8 cellular contexts compared by ENCODE assay signal in genomic region chr9:86413966-86414880, GRCh38.
DNase-seq lines count a peak whose midpoint lies in the region; FAIRE-seq and TF ChIP-seq lines count a peak whose summit lies in the region.

No MANE protein-coding gene starts in this region.

- no peaks in the 10 kb centered on the region for H3K9me3 Mint-ChIP-seq in neural crest cell
- H3K9me3 Mint-ChIP-seq in activated CD4-positive, alpha-beta memory T cell treated with anti-CD3 and anti-CD28 coated beads, Interleukin-2, amount 10 ng/mL, durations not matched to agents 7 days and 5 days, result no peaks in the 10 kb centered on the region

- CTCF ChIA-PET in activated CD4-positive, alpha-beta memory T cell treated with anti-CD3 and anti-CD28 coated beads, Interleukin-2, amount 10 ng/mL, durations not matched to agents 7 days and 5 days (lab: Charles Lee), result interaction anchor here (0.5 to 2.8 kb wide), 7 partner anchors 9 to 911 kb away, joined by 3 to 13 read pairs (median 3); no protein-coding TSS in a partner anchor

- no peak overlapping the region for H3K27ac Mint-ChIP-seq in neural crest cell (ENCODE audit: unreplicated experiment)
- no peak overlapping the region for H3K27ac Mint-ChIP-seq in activated CD4-positive, alpha-beta memory T cell treated with anti-CD3 and anti-CD28 coated beads, Interleukin-2, amount 10 ng/mL, durations not matched to agents 7 days and 5 days

- H3K27me3 Mint-ChIP-seq in neural crest cell (ENCODE audit: low read depth), result no peaks in the 10 kb centered on the region
- peaks cover 9% of the 10 kb centered on the region for H3K27me3 Mint-ChIP-seq in activated CD4-positive, alpha-beta memory T cell treated with anti-CD3 and anti-CD28 coated beads, Interleukin-2, amount 10 ng/mL, durations not matched to agents 7 days and 5 days

- peaks cover 4% of the 10 kb centered on the region for H3K4me1 Mint-ChIP-seq in neural crest cell
- H3K4me1 Mint-ChIP-seq in activated CD4-positive, alpha-beta memory T cell treated with anti-CD3 and anti-CD28 coated beads, Interleukin-2, amount 10 ng/mL, durations not matched to agents 7 days and 5 days, result no peaks in the 10 kb centered on the region

- no peak overlapping the region for H3K27ac ChIP-seq in 22Rv1

- H3K4me3 Mint-ChIP-seq in neural crest cell, result no peak overlapping the region
- H3K4me3 Mint-ChIP-seq in activated CD4-positive, alpha-beta memory T cell treated with anti-CD3 and anti-CD28 coated beads, Interleukin-2, amount 10 ng/mL, durations not matched to agents 7 days and 5 days, result no peak overlapping the region

- POLR2A ChIA-PET in activated CD4-positive, alpha-beta memory T cell treated with anti-CD3 and anti-CD28 coated beads, Interleukin-2, amount 10 ng/mL, durations not matched to agents 7 days and 5 days (lab: Charles Lee), result interaction anchor here (0.6 kb wide), 1 partner anchor 9 kb away, joined by 3 read pairs; no protein-coding TSS in a partner anchor

- DNase-seq in NCI-H526 treated with DMSO at 0.1 percent for 48 hours (lab: John Stamatoyannopoulos, UW), result peak; percentile 1
- DNase-seq in neural crest cell (ENCODE audit: low read depth, low spot score), result no peak
- no peak for DNase-seq in activated CD4-positive, CD25-positive, alpha-beta regulatory T cell (lab: John Stamatoyannopoulos, UW)
- no peak for DNase-seq in activated CD4-positive, alpha-beta memory T cell treated with anti-CD3 and anti-CD28 coated beads, Interleukin-2, amount 10 ng/mL, durations not matched to agents 7 days and 5 days
- DNase-seq in NCI-H2196 (lab: John Stamatoyannopoulos, UW; ENCODE audit: unreplicated experiment), result no peak

- peak; percentile 95 for FAIRE-seq in G401.6 (lab: Jason Lieb, UNC)
- peak; percentile 93 for FAIRE-seq in endometrium (lab: Jason Lieb, UNC)

- no peaks in the 10 kb centered on the region for H3K36me3 Mint-ChIP-seq in neural crest cell (ENCODE audit: low read depth)
- no peaks in the 10 kb centered on the region for H3K36me3 Mint-ChIP-seq in activated CD4-positive, alpha-beta memory T cell treated with anti-CD3 and anti-CD28 coated beads, Interleukin-2, amount 10 ng/mL, durations not matched to agents 7 days and 5 days (ENCODE audit: low read depth)

- TF ChIP-seq CTCF in 22Rv1 (IDR thresholded peaks at IDR 0.05) (peak; percentile 78), neural crest cell (conservative IDR thresholded peaks at IDR 0.05) (peak; percentile 91)
